25 cellular contexts compared by ENCODE assay signal in the genomic region with DNA sequence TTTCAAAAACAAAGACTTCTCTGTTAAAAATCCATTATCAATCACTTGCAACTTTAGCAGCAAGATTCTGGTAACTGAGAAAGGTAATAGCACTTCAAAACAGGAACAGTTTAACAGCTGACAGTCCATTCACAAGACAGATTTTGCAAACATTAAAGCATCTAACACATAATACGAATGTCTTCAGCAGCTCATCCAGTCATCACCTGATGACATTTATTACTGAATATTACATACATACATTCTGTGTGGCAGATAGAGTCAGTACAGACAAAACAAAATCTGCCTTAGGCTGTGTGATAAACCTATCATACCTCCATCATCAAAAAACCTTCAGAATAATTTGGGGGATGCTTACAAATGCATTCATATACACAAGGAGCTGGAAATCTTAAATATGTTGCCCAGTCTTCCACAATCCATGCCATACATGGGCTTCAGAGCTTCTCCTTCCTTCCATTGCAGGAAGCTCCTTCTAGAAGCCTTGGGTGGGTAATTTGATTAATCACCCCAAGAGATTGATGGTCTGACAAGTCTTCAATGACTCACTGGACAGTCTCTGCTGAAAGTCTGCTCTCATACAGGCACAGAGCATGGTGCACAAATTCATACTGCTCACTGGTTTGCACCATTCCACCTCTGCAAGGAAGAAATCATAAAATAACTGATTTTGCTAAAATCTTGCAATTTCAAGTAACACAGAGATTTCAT. TPM values are rescaled to one million over a fixed set of nuclear protein-coding genes. Genes with fewer than 3 reads are reported as not detected.
DNase-seq lines count a peak whose midpoint lies in the region; ATAC-seq and TF ChIP-seq lines count a peak whose summit lies in the region.
"Had no signal": no experiment of that assay in that cellular context is flagged by ENCODE, and none has a peak within 500 bp of the region (broad histone marks: within the 10 kb centered on the region; RNA-seq: fewer than 3 reads in every experiment).

No MANE protein-coding gene starts in this region.

- H3K9ac ChIP-seq in PC-3 (ENCODE audit: low read length): peak overlapping the region; percentile 53

- no peaks in the 10 kb centered on the region for H3F3A ChIP-seq in PC-3 (ENCODE audit: low read length, unreplicated experiment)

- in situ Hi-C loops in Caki2 (cut with HindIII; ENCODE audit: low pct_unique_long_range_greater_than_20kb, low sequenced_read_pairs): no loop called here

- BruUV-seq in PC-3 (replicated peaks; lab: Mats Ljungman, UMichigan): no TSS peak

- H3K4me3 ChIP-seq in PC-3 (ENCODE audit: low read length) (no peak overlapping the region), lower lobe of right lung (no peak overlapping the region)
- H3K4me3 ChIP-seq: esophagus muscularis mucosa, sigmoid colon, vagina had no signal

- no peaks in the 10 kb centered on the region for H3K79me2 ChIP-seq in PC-3 (ENCODE audit: low read length)

- H3K9me3 ChIP-seq in PC-3 (ENCODE audit: low read length) (no peaks in the 10 kb centered on the region), lower lobe of right lung (no peaks in the 10 kb centered on the region)
- H3K9me3 ChIP-seq: esophagus muscularis mucosa, sigmoid colon, vagina had no signal

- H3K36me3 ChIP-seq in PC-3 (ENCODE audit: low read depth, low read length): no peaks in the 10 kb centered on the region
- no peaks in the 10 kb centered on the region for H3K36me3 ChIP-seq in lower lobe of right lung
- H3K36me3 ChIP-seq: esophagus muscularis mucosa, sigmoid colon, vagina had no signal

- H3K4me2 ChIP-seq in PC-3 (ENCODE audit: low read length): peak overlapping the region; percentile 55

- ATAC-seq in PC-3 (peak; percentile 26), lower lobe of right lung (no peak)
- ATAC-seq in natural killer cell treated with Interleukin-12 subunit alpha and Interleukin-12 subunit beta and Interleukin-15 and Interleukin-18, amount 100 ng/mL, for 72 hours: no peak
- ATAC-seq: T-cell had no signal

- H3K36me3 Mint-ChIP-seq in natural killer cell treated with Interleukin-12 subunit alpha and Interleukin-12 subunit beta and Interleukin-15 and Interleukin-18, amount 100 ng/mL, for 72 hours: no peaks in the 10 kb centered on the region
- H3K36me3 Mint-ChIP-seq: T-cell had no signal

- no peak for TF ChIP-seq CTCF in PC-3 (conservative IDR thresholded peaks at IDR 0.05; ENCODE audit: low read depth, low read length)
- no peak for TF ChIP-seq CTCF in lower lobe of right lung (IDR thresholded peaks at IDR 0.05)

- no peak overlapping the region for H3K4me3 Mint-ChIP-seq in natural killer cell treated with Interleukin-12 subunit alpha and Interleukin-12 subunit beta and Interleukin-15 and Interleukin-18, amount 100 ng/mL, for 72 hours
- H3K4me3 Mint-ChIP-seq: activated naive CD4-positive, alpha-beta T cell treated with anti-CD3 and anti-CD28 coated beads for 36 hours; activated T-helper 1 cell treated with anti-CD3 and anti-CD28 coated beads, Interleukin-12 subunit alpha, Interleukin-12 subunit beta, Interleukin-2, Interleukin-4 antibody, amounts not matched to agents 30 ng/mL and 10 ng/mL and 1 ng/mL, durations not matched to agents 14 hours and 24 hours and 36 hours; T-cell had no signal

- peak; percentile 17 for DNase-seq in Caki2 (ENCODE audit: low read depth)
- DNase-seq in PC-3: peak; percentile 60
- peak; percentile 14 for DNase-seq in amniotic epithelial cell (ENCODE audit: low read depth)
- DNase-seq in glomerular visceral epithelial cell (ENCODE audit: extremely low spot score): peak; percentile 34
- no peak for DNase-seq in medulla oblongata (ENCODE audit: extremely low spot score)
- DNase-seq in natural killer cell treated with Interleukin-12 subunit alpha and Interleukin-12 subunit beta and Interleukin-15 and Interleukin-18, amount 100 ng/mL, for 72 hours (ENCODE audit: low spot score): no peak
- no peak for DNase-seq in lower lobe of right lung
- DNase-seq in GM19238 (ENCODE audit: insufficient read length, low spot score): no peak
- DNase-seq: activated CD4-positive, alpha-beta T cell treated with anti-CD3 and anti-CD28 coated beads, Interleukin-2, amount 50 U/mL, for 48 hours; activated CD8-positive, alpha-beta memory T cell treated with anti-CD3 and anti-CD28 coated beads, Interleukin-2, amount 50 U/mL, for 4 hours; activated naive CD4-positive, alpha-beta T cell treated with anti-CD3 and anti-CD28 coated beads for 36 hours; amniotic stem cell; effector CD8-positive, alpha-beta T cell; Kasumi-1; NCI-H1694 treated with DMSO at 0.1 percent for 48 hours; NCI-H2171; NCI-H524; sigmoid colon; stimulated activated CD4-positive, alpha-beta T cell treated with anti-CD3 and anti-CD28 coated beads, Interleukin-15, amount 100 ng/mL, for 24 hours; stimulated activated naive CD4-positive, alpha-beta T cell treated with Interleukin-2 at 50 U/mL for 16 hours; T-cell had no signal

- no peaks in the 10 kb centered on the region for H3K9me2 ChIP-seq in PC-3 (replicated peaks; ENCODE audit: low read length)

- no peak overlapping the region for H2AFZ ChIP-seq in PC-3 (ENCODE audit: low read length)

- intact Hi-C loops in PC-3 (cut with micrococcal nuclease): loop anchor here (2.0 kb wide), 1 partner anchor 48 kb away; no protein-coding TSS in a partner anchor
- intact Hi-C loops in lower lobe of right lung (cut with DNase I): no loop called here

- H3K27ac ChIP-seq in PC-3 (ENCODE audit: low read length) (peak overlapping the region; percentile 80), lower lobe of right lung (no peak overlapping the region)
- H3K27ac ChIP-seq: esophagus muscularis mucosa, sigmoid colon, vagina had no signal

- peaks cover 0 to 5% of the 10 kb centered on the region in 2 donors for H3K4me1 Mint-ChIP-seq in natural killer cell treated with Interleukin-12 subunit alpha and Interleukin-12 subunit beta and Interleukin-15 and Interleukin-18, amount 100 ng/mL, for 72 hours (ENCODE audit: low read depth in 2 of 2)
- H3K4me1 Mint-ChIP-seq: T-cell had no signal

- CTCF ChIA-PET in PC-3 (lab: Charles Lee): interaction anchor here (1.1 kb wide), 1 partner anchor 36 kb away, joined by 3 read pairs; no protein-coding TSS in a partner anchor

- no peaks in the 10 kb centered on the region for H3K27me3 Mint-ChIP-seq in natural killer cell treated with Interleukin-12 subunit alpha and Interleukin-12 subunit beta and Interleukin-15 and Interleukin-18, amount 100 ng/mL, for 72 hours

- peaks cover 55% of the 10 kb centered on the region for H3K4me1 ChIP-seq in PC-3 (ENCODE audit: insufficient read depth, low read length)
- H3K4me1 ChIP-seq in lower lobe of right lung: no peaks in the 10 kb centered on the region
- H3K4me1 ChIP-seq: esophagus muscularis mucosa, sigmoid colon, vagina had no signal

- POLR2A ChIA-PET in PC-3 (lab: Charles Lee; ENCODE audit: unreplicated experiment): no interaction called here

- no peak overlapping the region for H3K27ac Mint-ChIP-seq in natural killer cell treated with Interleukin-12 subunit alpha and Interleukin-12 subunit beta and Interleukin-15 and Interleukin-18, amount 100 ng/mL, for 72 hours
- H3K27ac Mint-ChIP-seq: activated naive CD4-positive, alpha-beta T cell treated with anti-CD3 and anti-CD28 coated beads for 36 hours; activated T-helper 1 cell treated with anti-CD3 and anti-CD28 coated beads, Interleukin-12 subunit alpha, Interleukin-12 subunit beta, Interleukin-2, Interleukin-4 antibody, amounts not matched to agents 30 ng/mL and 10 ng/mL and 1 ng/mL, durations not matched to agents 14 hours and 24 hours and 36 hours; progenitor cell of endocrine pancreas; T-cell had no signal

- H4K20me1 ChIP-seq in PC-3 (ENCODE audit: low read length): no peaks in the 10 kb centered on the region

- H3K27me3 ChIP-seq in PC-3 (ENCODE audit: low read length) (no peaks in the 10 kb centered on the region), lower lobe of right lung (ENCODE audit: low read depth) (no peaks in the 10 kb centered on the region)
- H3K27me3 ChIP-seq: esophagus muscularis mucosa, sigmoid colon, vagina had no signal

- H3K9me3 Mint-ChIP-seq in natural killer cell treated with Interleukin-12 subunit alpha and Interleukin-12 subunit beta and Interleukin-15 and Interleukin-18, amount 100 ng/mL, for 72 hours: no peaks in the 10 kb centered on the region
- H3K9me3 Mint-ChIP-seq: activated naive CD4-positive, alpha-beta T cell treated with anti-CD3 and anti-CD28 coated beads for 36 hours; activated T-helper 1 cell treated with anti-CD3 and anti-CD28 coated beads, Interleukin-12 subunit alpha, Interleukin-12 subunit beta, Interleukin-2, Interleukin-4 antibody, amounts not matched to agents 30 ng/mL and 10 ng/mL and 1 ng/mL, durations not matched to agents 14 hours and 24 hours and 36 hours; T-cell had no signal

RNA-seq across cellular contexts. Expression of gene PTPRB, which starts 1.6 kb away (rescaled TPM):
- 2.8 and 3.2 TPM in 2 replicates for total RNA-seq in Caki2 (2014; rRNA removed; shearing (Covaris generic); ENCODE audit: low replicate concordance)
- 0.46 and 0.66 TPM in 2 replicates for total RNA-seq in PC-3 (2014; rRNA removed)
- under 1 TPM; 0.31 to 0.52 TPM for total RNA-seq in natural killer cell treated with Interleukin-12 subunit alpha and Interleukin-12 subunit beta and Interleukin-15 and Interleukin-18, amount 100 ng/mL, for 72 hours
- total RNA-seq in lower lobe of right lung: 91.4 TPM
- total RNA-seq: activated naive CD4-positive, alpha-beta T cell treated with anti-CD3 and anti-CD28 coated beads for 36 hours; activated T-helper 1 cell treated with anti-CD3 and anti-CD28 coated beads, Interleukin-12 subunit alpha, Interleukin-12 subunit beta, Interleukin-2, Interleukin-4 antibody, amounts not matched to agents 30 ng/mL and 10 ng/mL and 1 ng/mL, durations not matched to agents 14 hours and 24 hours and 36 hours had no signal

Comparison
In these comparisons a context has a peak if more than half of its experiments do, and no peak if none do; other contexts are left out.
1. DNase-seq: peak in Caki2 (single experiment), PC-3 (single experiment), amniotic epithelial cell (single experiment) and glomerular visceral epithelial cell (single experiment); none in medulla oblongata (single experiment), natural killer cell treated with Interleukin-12 subunit alpha and Interleukin-12 subunit beta and Interleukin-15 and Interleukin-18, amount 100 ng/mL, for 72 hours (single experiment), lower lobe of right lung (single experiment) and GM19238 (single experiment).
2. RNA of gene PTPRB, which starts 1.6 kb away (total RNA-seq): 91.4 TPM in lower lobe of right lung (single experiment); 2.8 to 3.2 TPM in Caki2, 0.46 to 0.66 TPM in PC-3 and 0.31 to 0.52 TPM in natural killer cell treated with Interleukin-12 subunit alpha and Interleukin-12 subunit beta and Interleukin-15 and Interleukin-18, amount 100 ng/mL, for 72 hours; every median in the first group is over 10 times any median in the second.